21 cellular contexts compared by ENCODE assay signal in the genomic region with DNA sequence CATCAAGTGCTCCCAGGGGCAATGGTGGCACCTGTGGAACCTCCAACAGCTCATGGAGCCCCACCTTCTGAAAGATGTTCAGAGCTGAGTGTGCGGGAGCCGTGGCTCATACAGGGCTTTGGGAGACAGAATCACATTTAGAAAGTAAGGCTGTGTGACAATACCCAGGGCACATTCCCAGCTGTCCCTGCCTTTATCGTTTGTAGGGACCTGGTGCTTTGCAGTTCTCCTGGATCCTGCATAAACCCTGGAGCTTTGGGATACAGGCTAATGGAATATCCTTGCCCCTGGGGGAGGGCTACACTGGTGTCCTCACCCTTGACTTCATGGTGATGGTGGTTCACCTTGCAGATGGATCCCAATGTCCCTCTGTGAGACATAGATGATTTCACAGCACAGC.
"Had no signal": no experiment of that assay in that cellular context is flagged by ENCODE, and none has a peak within 500 bp of the region (broad histone marks: within the 10 kb centered on the region; RNA-seq: fewer than 3 reads in every experiment).

No MANE protein-coding gene starts in this region.

- H3K4me3 ChIP-seq: MG63 had no signal

- H3K9ac ChIP-seq: SK-N-SH had no signal

- ATAC-seq: Panc1, PC-3 had no signal

- H3K9me3 ChIP-seq: MG63, SK-N-SH had no signal

- H3K27ac ChIP-seq: RWPE1 had no signal

- H3K4me2 ChIP-seq: SK-N-SH had no signal

- DNase-seq: Karpas-422; KBM-7; MG63; NCI-H1092; NCI-H1417 treated with DMSO at 0.1 percent for 48 hours; NCI-H1694; NCI-H187 treated with DMSO at 0.1 percent for 48 hours; NCI-H2029 treated with DMSO at 0.1 percent for 48 hours; NCI-H2107; NCI-H345; NCI-H446 treated with DMSO at 0.1 percent for 48 hours; NCI-H510A treated with DMSO at 0.1 percent for 48 hours; NCI-H526; NCI-H82; NK-92 treated with Interleukin-12 subunit alpha and Interleukin-12 subunit beta, amount 100 ng/mL, for 24 hours; PC-3; SHP77; SK-N-SH; SW 1271 had no signal

- H3K27me3 ChIP-seq: MG63 had no signal

- H3K36me3 ChIP-seq: MG63 had no signal
